Comparison of ENCODE assay signal across 1 cellular context in the genomic region with DNA sequence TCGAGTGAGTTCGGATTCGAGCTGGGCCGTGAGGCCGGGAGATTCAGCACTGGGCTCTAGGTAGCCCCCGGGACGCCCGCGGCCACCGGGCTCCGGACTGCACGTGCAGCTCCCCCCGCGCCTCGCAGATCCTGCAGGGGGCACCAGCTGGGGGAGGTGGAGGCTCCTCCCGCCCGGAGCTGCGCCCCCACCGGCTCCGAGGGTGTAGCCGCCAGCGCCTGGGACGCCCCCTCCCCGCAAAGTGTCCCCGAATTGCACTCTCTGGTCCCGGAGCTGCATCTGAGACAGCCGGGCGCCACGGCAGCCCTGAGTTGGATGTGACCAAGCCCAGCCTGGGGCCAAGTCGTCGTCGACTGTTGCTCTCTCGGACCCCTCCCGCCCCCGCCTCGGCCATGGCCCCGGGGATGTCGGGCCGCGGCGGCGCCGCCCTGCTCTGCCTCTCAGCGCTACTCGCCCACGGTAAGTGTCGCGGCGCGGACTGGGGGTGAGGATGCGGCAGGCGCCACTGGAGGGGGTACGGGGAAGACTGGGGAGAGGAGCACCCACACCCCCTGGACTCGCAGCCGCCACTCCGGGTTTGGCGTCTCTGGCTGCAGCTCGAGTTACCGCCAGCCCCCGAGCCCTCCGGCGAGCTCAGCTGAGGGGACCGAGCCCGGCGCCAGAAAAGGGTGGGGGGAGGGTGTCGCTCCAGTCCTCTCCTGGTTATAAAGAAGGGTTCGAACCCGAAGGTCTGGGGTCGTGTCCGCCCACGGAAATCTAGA.
TF ChIP-seq lines count a peak whose summit lies in the region.

No MANE protein-coding gene starts in this region.

TF ChIP-seq in IMR-90, 13 proteins besides CTCF, POLR2A, EP300 and RAD21:
- no peak for TF ChIP-seq MAFK (IDR thresholded peaks at IDR 0.05; ENCODE audit: low read depth, low read length)
- no peak for TF ChIP-seq MXI1 (IDR thresholded peaks at IDR 0.05; ENCODE audit: borderline replicate concordance, low read depth, low read length)
- no peak for TF ChIP-seq CHD1 (IDR thresholded peaks at IDR 0.05; ENCODE audit: low read depth, low read length)
- TF ChIP-seq, protein P1, sequence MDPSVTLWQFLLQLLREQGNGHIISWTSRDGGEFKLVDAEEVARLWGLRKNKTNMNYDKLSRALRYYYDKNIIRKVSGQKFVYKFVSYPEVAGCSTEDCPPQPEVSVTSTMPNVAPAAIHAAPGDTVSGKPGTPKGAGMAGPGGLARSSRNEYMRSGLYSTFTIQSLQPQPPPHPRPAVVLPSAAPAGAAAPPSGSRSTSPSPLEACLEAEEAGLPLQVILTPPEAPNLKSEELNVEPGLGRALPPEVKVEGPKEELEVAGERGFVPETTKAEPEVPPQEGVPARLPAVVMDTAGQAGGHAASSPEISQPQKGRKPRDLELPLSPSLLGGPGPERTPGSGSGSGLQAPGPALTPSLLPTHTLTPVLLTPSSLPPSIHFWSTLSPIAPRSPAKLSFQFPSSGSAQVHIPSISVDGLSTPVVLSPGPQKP (IDR thresholded peaks at IDR 0.05; ENCODE audit: borderline replicate concordance, low read depth, low read length): no peak
- no peak for TF ChIP-seq CEBPB (IDR thresholded peaks at IDR 0.05; ENCODE audit: low read depth, low read length)
- TF ChIP-seq, protein P2, sequence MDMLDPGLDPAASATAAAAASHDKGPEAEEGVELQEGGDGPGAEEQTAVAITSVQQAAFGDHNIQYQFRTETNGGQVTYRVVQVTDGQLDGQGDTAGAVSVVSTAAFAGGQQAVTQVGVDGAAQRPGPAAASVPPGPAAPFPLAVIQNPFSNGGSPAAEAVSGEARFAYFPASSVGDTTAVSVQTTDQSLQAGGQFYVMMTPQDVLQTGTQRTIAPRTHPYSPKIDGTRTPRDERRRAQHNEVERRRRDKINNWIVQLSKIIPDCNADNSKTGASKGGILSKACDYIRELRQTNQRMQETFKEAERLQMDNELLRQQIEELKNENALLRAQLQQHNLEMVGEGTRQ (IDR thresholded peaks at IDR 0.05; ENCODE audit: low read depth, low read length): no peak
- no peak for TF ChIP-seq SMC3 (IDR thresholded peaks at IDR 0.05; ENCODE audit: low read depth, low read length)
